In the genomic region with DNA sequence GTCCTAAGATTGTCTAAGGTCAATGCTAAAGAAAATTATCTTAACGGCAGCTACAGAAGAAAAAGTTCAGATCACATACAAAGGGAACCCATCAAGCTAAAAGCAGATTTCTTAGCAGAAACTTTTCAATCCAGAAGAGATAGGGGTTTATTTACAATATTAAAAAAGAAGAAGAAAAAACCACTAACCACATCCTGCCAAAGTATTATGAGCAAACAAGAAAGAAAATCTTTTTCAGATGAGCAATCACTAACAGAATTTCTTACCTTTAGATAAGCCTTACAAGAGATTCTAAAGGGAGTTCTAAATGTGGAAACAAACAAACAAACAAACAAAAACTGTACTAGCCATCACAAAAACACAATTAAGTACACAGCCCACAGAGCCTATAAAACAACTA, we compare ENCODE assay signal across 24 cellular contexts.
"Had no signal": no experiment of that assay in that cellular context is flagged by ENCODE, and none has a peak within 500 bp of the region (broad histone marks: within the 10 kb centered on the region; RNA-seq: fewer than 3 reads in every experiment).

No MANE protein-coding gene starts in this region.

- H3K27me3 ChIP-seq: right atrium auricular region, stomach, thyroid gland, vagina had no signal

- H3K27ac ChIP-seq: coronary artery, prostate gland, right atrium auricular region, stomach, thyroid gland, vagina had no signal

- H3K4me1 ChIP-seq: prostate gland, right atrium auricular region, stomach, thyroid gland, vagina had no signal

- H3K4me3 ChIP-seq: coronary artery, lung, prostate gland, right atrium auricular region, smooth muscle cell, stomach, thyroid gland, vagina had no signal

- H3K9me3 ChIP-seq: prostate gland, thyroid gland, vagina had no signal

- H3K4me2 ChIP-seq: smooth muscle cell had no signal

- ATAC-seq: left lobe of liver; naive thymus-derived CD8-positive, alpha-beta T cell; sciatic nerve had no signal

- DNase-seq: dermis blood vessel endothelial cell; effector memory CD4-positive, alpha-beta T cell; hypothalamus; immature natural killer cell; mesenchymal stem cell; naive thymus-derived CD8-positive, alpha-beta T cell; nephron progenitor cell; nucleus accumbens; stimulated activated CD4-positive, alpha-beta T cell treated with anti-CD3 and anti-CD28 coated beads, Interleukin-12 subunit alpha, Interleukin-12 subunit beta, amount 100 ng/mL, for 4 hours; stimulated activated CD4-positive, alpha-beta T cell treated with anti-CD3 and anti-CD28 coated beads, Interleukin-1b, Interleukin-23, amount 100 ng/mL, for 48 hours; stimulated activated CD4-positive, alpha-beta T cell treated with anti-CD3 and anti-CD28 coated beads, Interleukin-4, amount 100 ng/mL, for 1 hour; stimulated activated CD8-positive, alpha-beta memory T cell treated with anti-CD3 and anti-CD28 coated beads, Interleukin-4, amount 100 ng/mL, for 48 hours; stimulated activated naive CD4-positive, alpha-beta T cell treated with Interleukin-2 at 50 U/mL for 16 hours; stomach; thyroid gland; trophoblast cell had no signal

- H3K36me3 ChIP-seq: prostate gland, right atrium auricular region, stomach, thyroid gland, vagina had no signal
